Comparison of ENCODE assay signal across 11 cellular contexts in genomic region chr2:20506281-20506685, GRCh38. TPM values are rescaled to one million over a fixed set of nuclear protein-coding genes. Genes with fewer than 3 reads are reported as not detected.
A peak's percentile ranks its signal among the peaks of the same experiment; 100 is the strongest.
DNase-seq lines count a peak whose midpoint lies in the region; ATAC-seq and TF ChIP-seq lines count a peak whose summit lies in the region.
"Had no signal": no experiment of that assay in that cellular context is flagged by ENCODE, and none has a peak within 500 bp of the region (broad histone marks: within the 10 kb centered on the region; RNA-seq: fewer than 3 reads in every experiment).

No MANE protein-coding gene starts in this region.

- intact Hi-C loops in Right ventricle myocardium superior (cut with DNase I) (no loop called here), esophagus squamous epithelium (cut with DNase I) (no loop called here)

- no peaks in the 10 kb centered on the region for H3K36me3 ChIP-seq in cardiac muscle cell
- H3K36me3 ChIP-seq in esophagus squamous epithelium = no peaks in the 10 kb centered on the region
- H3K36me3 ChIP-seq: WERI-Rb-1 had no signal

- H3K27me3 Mint-ChIP-seq in activated naive CD8-positive, alpha-beta T cell treated with anti-CD3 and anti-CD28 coated beads for 36 hours = peaks cover 3% of the 10 kb centered on the region

- no peaks in the 10 kb centered on the region for H3K9me3 ChIP-seq in cardiac muscle cell (ENCODE audit: low read depth)
- no peaks in the 10 kb centered on the region for H3K9me3 ChIP-seq in esophagus squamous epithelium

- TF ChIP-seq CTCF in cardiac muscle cell (IDR thresholded peaks at IDR 0.05; ENCODE audit: low read depth, low read length) (peak; percentile 39), fibroblast of villous mesenchyme (IDR thresholded peaks at IDR 0.05; ENCODE audit: insufficient read depth, low read depth, low read length) (peak; percentile 49), esophagus squamous epithelium (IDR thresholded peaks at IDR 0.05) (peak in 1 of 6 experiments; percentile 7)

- no peaks in the 10 kb centered on the region for H3K4me1 ChIP-seq in cardiac muscle cell (ENCODE audit: low read depth)
- peaks cover 16 to 50% (median 19%) of the 10 kb centered on the region in 3 donors for H3K4me1 ChIP-seq in esophagus squamous epithelium

- no peak overlapping the region for H3K27ac ChIP-seq in cardiac muscle cell
- H3K27ac ChIP-seq in esophagus squamous epithelium = peak overlapping the region in 2 of 4 donors; percentile 5 to 54
- H3K27ac ChIP-seq: PC-9, WERI-Rb-1 had no signal

- peak overlapping the region; percentile 81 for H3K27ac Mint-ChIP-seq in activated naive CD8-positive, alpha-beta T cell treated with anti-CD3 and anti-CD28 coated beads for 36 hours
- peak overlapping the region; percentile 68 for H3K27ac Mint-ChIP-seq in stimulated activated effector memory CD8-positive, alpha-beta T cell treated with anti-CD3 and anti-CD28 coated beads, Interleukin-12 subunit alpha, Interleukin-12 subunit beta, amount 100 ng/mL, for 72 hours

- H3K4me3 Mint-ChIP-seq in activated naive CD8-positive, alpha-beta T cell treated with anti-CD3 and anti-CD28 coated beads for 36 hours = no peak overlapping the region
- H3K4me3 Mint-ChIP-seq in stimulated activated effector memory CD8-positive, alpha-beta T cell treated with anti-CD3 and anti-CD28 coated beads, Interleukin-12 subunit alpha, Interleukin-12 subunit beta, amount 100 ng/mL, for 72 hours = no peak overlapping the region

- no peaks in the 10 kb centered on the region for H3K9me3 Mint-ChIP-seq in activated naive CD8-positive, alpha-beta T cell treated with anti-CD3 and anti-CD28 coated beads for 36 hours
- H3K9me3 Mint-ChIP-seq in stimulated activated effector memory CD8-positive, alpha-beta T cell treated with anti-CD3 and anti-CD28 coated beads, Interleukin-12 subunit alpha, Interleukin-12 subunit beta, amount 100 ng/mL, for 72 hours = no peaks in the 10 kb centered on the region

- H3K36me3 Mint-ChIP-seq in activated naive CD8-positive, alpha-beta T cell treated with anti-CD3 and anti-CD28 coated beads for 36 hours = no peaks in the 10 kb centered on the region
- H3K36me3 Mint-ChIP-seq in stimulated activated effector memory CD8-positive, alpha-beta T cell treated with anti-CD3 and anti-CD28 coated beads, Interleukin-12 subunit alpha, Interleukin-12 subunit beta, amount 100 ng/mL, for 72 hours = no peaks in the 10 kb centered on the region

- DNase-seq in cardiac muscle cell (ENCODE audit: low read depth in 1 of 2, low spot score in 1 of 2) = peak in 1 of 2 donors; percentile 63
- DNase-seq in Right ventricle myocardium superior = no peak
- DNase-seq in activated naive CD8-positive, alpha-beta T cell treated with anti-CD3 and anti-CD28 coated beads for 36 hours = no peak
- DNase-seq in fibroblast of villous mesenchyme (ENCODE audit: low read depth) = peak; percentile 78
- DNase-seq in stimulated activated effector memory CD8-positive, alpha-beta T cell treated with anti-CD3 and anti-CD28 coated beads, Interleukin-12 subunit alpha, Interleukin-12 subunit beta, amount 100 ng/mL, for 72 hours (ENCODE audit: low spot score in 2 of 2) = no peak
- DNase-seq in esophagus squamous epithelium (lab: John Stamatoyannopoulos, UW) = no peak
- DNase-seq in HK-2 (ENCODE audit: unreplicated experiment) = no peak
- no peak for DNase-seq in NCI-H510A treated with DMSO at 0.1 percent for 48 hours (lab: John Stamatoyannopoulos, UW)
- DNase-seq: NCI-H2029 treated with DMSO at 0.1 percent for 48 hours, WERI-Rb-1 had no signal

- H3K27me3 ChIP-seq in cardiac muscle cell (no peaks in the 10 kb centered on the region), esophagus squamous epithelium (no peaks in the 10 kb centered on the region)

- ATAC-seq in Right ventricle myocardium superior (ENCODE audit: poor library complexity) = no peak
- ATAC-seq in stimulated activated effector memory CD8-positive, alpha-beta T cell treated with anti-CD3 and anti-CD28 coated beads, Interleukin-12 subunit alpha, Interleukin-12 subunit beta, amount 100 ng/mL, for 72 hours = no peak

- 87 to 89% methylated on average over 2 to 4 of the region's 4 CpGs for WGBS in esophagus squamous epithelium, 2 donors

- TF ChIP-seq POLR2A in esophagus squamous epithelium (IDR thresholded peaks at IDR 0.05) = no peak

- H3K4me3 ChIP-seq in cardiac muscle cell = no peak overlapping the region
- H3K4me3 ChIP-seq in fibroblast of villous mesenchyme (ENCODE audit: low read depth, low read length) = no peak overlapping the region
- no peak overlapping the region for H3K4me3 ChIP-seq in esophagus squamous epithelium
- H3K4me3 ChIP-seq: PC-9 had no signal

- H3K4me1 Mint-ChIP-seq in activated naive CD8-positive, alpha-beta T cell treated with anti-CD3 and anti-CD28 coated beads for 36 hours = peaks cover 6% of the 10 kb centered on the region
- peaks cover 11% of the 10 kb centered on the region for H3K4me1 Mint-ChIP-seq in stimulated activated effector memory CD8-positive, alpha-beta T cell treated with anti-CD3 and anti-CD28 coated beads, Interleukin-12 subunit alpha, Interleukin-12 subunit beta, amount 100 ng/mL, for 72 hours

RNA-seq across cellular contexts. Expression of gene RHOB, which starts 59.4 kb away (rescaled TPM):
- total RNA-seq in cardiac muscle cell = 82.7 and 92.1 TPM in 2 replicates
- polyA plus RNA-seq in cardiac muscle cell = 15.2 and 15.4 TPM in 2 replicates
- 199 TPM for total RNA-seq in Right ventricle myocardium superior
- 10 to 100 TPM; 13.4 to 13.7 TPM for total RNA-seq in activated naive CD8-positive, alpha-beta T cell treated with anti-CD3 and anti-CD28 coated beads for 36 hours
- total RNA-seq in fibroblast of villous mesenchyme = 142 and 195 TPM in 2 replicates
- total RNA-seq in esophagus squamous epithelium = 100 to 1,000 TPM in 3 of 4 donors, 10 to 100 TPM in 1; 61.7 to 245 (median 144) TPM
